ENCODE assay signal across 1 cellular context in genomic region chr9:137150485-137151060, GRCh38.
TF ChIP-seq lines count a peak whose summit lies in the region.

No MANE protein-coding gene starts in this region.

TF ChIP-seq in HCT116, 20 proteins besides CTCF, POLR2A, EP300 and RAD21 (continued from another document):
- TF ChIP-seq SRF (IDR thresholded peaks at IDR 0.05; ENCODE audit: low read depth) (no peak), EZH2 (IDR thresholded peaks at IDR 0.05) (no peak), CBX3 (IDR thresholded peaks at IDR 0.05; ENCODE audit: low read depth) (no peak), ZNF274 (IDR thresholded peaks at IDR 0.05; ENCODE audit: low read depth, low read length) (no peak), ZBTB33 (IDR thresholded peaks at IDR 0.05; ENCODE audit: extremely low read depth, insufficient replicate concordance, low read length) (no peak), SP1 (IDR thresholded peaks at IDR 0.05; ENCODE audit: low read depth) (no peak), JUND (IDR thresholded peaks at IDR 0.05) (no peak), ATF3 (IDR thresholded peaks at IDR 0.05) (no peak), FOSL1 (IDR thresholded peaks at IDR 0.05; ENCODE audit: low read depth) (no peak), CEBPB (IDR thresholded peaks at IDR 0.05; ENCODE audit: low read depth) (no peak), EZH2phosphoT487 (IDR thresholded peaks at IDR 0.05; ENCODE audit: borderline replicate concordance) (no peak), YY1 (IDR thresholded peaks at IDR 0.05; ENCODE audit: extremely low read depth, insufficient replicate concordance, low read depth, low read length) (no peak), ZFX (IDR thresholded peaks at IDR 0.05) (no peak), POLR2AphosphoS5 (IDR thresholded peaks at IDR 0.05; ENCODE audit: low read depth, low read length) (no peak)
